Comparison of ENCODE assay signal across 4 cellular contexts in the genomic region with DNA sequence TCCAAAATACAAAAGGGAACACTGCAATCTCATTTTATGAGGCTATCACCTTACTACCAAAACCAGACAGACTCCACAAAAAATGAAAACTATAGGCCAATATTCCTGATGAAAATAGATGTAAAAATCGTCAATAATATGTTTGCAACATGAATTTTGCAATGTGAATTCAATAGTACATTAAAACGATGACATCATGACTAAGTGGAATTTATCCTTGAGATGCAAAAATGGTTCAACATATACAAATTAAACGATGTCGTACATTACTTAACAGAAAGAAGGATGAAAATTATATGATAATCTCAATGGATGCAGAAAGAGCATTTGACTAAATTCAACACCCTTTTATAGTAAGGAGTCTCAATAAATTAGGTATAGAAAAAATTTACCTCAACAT.
TF ChIP-seq lines count a peak whose summit lies in the region.

No MANE protein-coding gene starts in this region.

TF ChIP-seq in HepG2, 621 proteins besides CTCF, POLR2A, EP300 and RAD21 (continues in another document):
- TF ChIP-seq, protein P1, sequence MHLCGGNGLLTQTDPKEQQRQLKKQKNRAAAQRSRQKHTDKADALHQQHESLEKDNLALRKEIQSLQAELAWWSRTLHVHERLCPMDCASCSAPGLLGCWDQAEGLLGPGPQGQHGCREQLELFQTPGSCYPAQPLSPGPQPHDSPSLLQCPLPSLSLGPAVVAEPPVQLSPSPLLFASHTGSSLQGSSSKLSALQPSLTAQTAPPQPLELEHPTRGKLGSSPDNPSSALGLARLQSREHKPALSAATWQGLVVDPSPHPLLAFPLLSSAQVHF (CRISPR knock-in tag; IDR thresholded peaks at IDR 0.05): no peak
- TF ChIP-seq EED (CRISPR knock-in tag; IDR thresholded peaks at IDR 0.05): no peak
- TF ChIP-seq ZNF337 (CRISPR knock-in tag; IDR thresholded peaks at IDR 0.05; ENCODE audit: borderline replicate concordance, low read depth): no peak
- peak; percentile 19; the same call in 1 of the 2 replicates for TF ChIP-seq CREB1 (IDR thresholded peaks at IDR 0.05)
- no peak for TF ChIP-seq CREB1 (CRISPR knock-in tag; IDR thresholded peaks at IDR 0.05)
- TF ChIP-seq STAT5B (CRISPR knock-in tag; IDR thresholded peaks at IDR 0.05): no peak
- TF ChIP-seq MED1 (CRISPR knock-in tag; IDR thresholded peaks at IDR 0.05): no peak

TF ChIP-seq in HEK293, 187 proteins besides CTCF, POLR2A, EP300 and RAD21:
- TF ChIP-seq ZNF416 (tag by site-specific recombination; IDR thresholded peaks at IDR 0.05): no peak
- no peak for TF ChIP-seq ZNF555 (tag by site-specific recombination; conservative IDR thresholded peaks at IDR 0.05)
- peak; percentile 60; the same call in 1 of the 2 replicates for TF ChIP-seq ATF2 (tag by site-specific recombination; IDR thresholded peaks at IDR 0.05; ENCODE audit: low read depth)

TF ChIP-seq in GM12878, 131 proteins besides CTCF, POLR2A, EP300 and RAD21:
- TF ChIP-seq, protein P2, sequence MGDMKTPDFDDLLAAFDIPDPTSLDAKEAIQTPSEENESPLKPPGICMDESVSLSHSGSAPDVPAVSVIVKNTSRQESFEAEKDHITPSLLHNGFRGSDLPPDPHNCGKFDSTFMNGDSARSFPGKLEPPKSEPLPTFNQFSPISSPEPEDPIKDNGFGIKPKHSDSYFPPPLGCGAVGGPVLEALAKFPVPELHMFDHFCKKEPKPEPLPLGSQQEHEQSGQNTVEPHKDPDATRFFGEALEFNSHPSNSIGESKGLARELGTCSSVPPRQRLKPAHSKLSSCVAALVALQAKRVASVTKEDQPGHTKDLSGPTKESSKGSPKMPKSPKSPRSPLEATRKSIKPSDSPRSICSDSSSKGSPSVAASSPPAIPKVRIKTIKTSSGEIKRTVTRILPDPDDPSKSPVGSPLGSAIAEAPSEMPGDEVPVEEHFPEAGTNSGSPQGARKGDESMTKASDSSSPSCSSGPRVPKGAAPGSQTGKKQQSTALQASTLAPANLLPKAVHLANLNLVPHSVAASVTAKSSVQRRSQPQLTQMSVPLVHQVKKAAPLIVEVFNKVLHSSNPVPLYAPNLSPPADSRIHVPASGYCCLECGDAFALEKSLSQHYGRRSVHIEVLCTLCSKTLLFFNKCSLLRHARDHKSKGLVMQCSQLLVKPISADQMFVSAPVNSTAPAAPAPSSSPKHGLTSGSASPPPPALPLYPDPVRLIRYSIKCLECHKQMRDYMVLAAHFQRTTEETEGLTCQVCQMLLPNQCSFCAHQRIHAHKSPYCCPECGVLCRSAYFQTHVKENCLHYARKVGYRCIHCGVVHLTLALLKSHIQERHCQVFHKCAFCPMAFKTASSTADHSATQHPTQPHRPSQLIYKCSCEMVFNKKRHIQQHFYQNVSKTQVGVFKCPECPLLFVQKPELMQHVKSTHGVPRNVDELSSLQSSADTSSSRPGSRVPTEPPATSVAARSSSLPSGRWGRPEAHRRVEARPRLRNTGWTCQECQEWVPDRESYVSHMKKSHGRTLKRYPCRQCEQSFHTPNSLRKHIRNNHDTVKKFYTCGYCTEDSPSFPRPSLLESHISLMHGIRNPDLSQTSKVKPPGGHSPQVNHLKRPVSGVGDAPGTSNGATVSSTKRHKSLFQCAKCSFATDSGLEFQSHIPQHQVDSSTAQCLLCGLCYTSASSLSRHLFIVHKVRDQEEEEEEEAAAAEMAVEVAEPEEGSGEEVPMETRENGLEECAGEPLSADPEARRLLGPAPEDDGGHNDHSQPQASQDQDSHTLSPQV (IDR thresholded peaks at IDR 0.05): no peak
- TF ChIP-seq CBX5 (IDR thresholded peaks at IDR 0.05; ENCODE audit: low read depth) (no peak), E2F8 (IDR thresholded peaks at IDR 0.05; ENCODE audit: low read depth, partially characterized antibody) (no peak), ATF7 (IDR thresholded peaks at IDR 0.05; ENCODE audit: low read depth) (0 out of 2 replicates have a peak, but pooled peaks have one; percentile 18)

TF ChIP-seq in K562, 482 proteins besides CTCF, POLR2A, EP300 and RAD21:
- TF ChIP-seq, protein P3, sequence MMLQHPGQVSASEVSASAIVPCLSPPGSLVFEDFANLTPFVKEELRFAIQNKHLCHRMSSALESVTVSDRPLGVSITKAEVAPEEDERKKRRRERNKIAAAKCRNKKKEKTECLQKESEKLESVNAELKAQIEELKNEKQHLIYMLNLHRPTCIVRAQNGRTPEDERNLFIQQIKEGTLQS (IDR thresholded peaks at IDR 0.05): peak; percentile 33; the same call in 1 of the 2 replicates
- TF ChIP-seq, protein P3 (CRISPR knock-in tag; conservative IDR thresholded peaks at IDR 0.05): no peak
- TF ChIP-seq, protein P4, sequence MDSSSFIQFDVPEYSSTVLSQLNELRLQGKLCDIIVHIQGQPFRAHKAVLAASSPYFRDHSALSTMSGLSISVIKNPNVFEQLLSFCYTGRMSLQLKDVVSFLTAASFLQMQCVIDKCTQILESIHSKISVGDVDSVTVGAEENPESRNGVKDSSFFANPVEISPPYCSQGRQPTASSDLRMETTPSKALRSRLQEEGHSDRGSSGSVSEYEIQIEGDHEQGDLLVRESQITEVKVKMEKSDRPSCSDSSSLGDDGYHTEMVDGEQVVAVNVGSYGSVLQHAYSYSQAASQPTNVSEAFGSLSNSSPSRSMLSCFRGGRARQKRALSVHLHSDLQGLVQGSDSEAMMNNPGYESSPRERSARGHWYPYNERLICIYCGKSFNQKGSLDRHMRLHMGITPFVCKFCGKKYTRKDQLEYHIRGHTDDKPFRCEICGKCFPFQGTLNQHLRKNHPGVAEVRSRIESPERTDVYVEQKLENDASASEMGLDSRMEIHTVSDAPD (CRISPR knock-in tag; IDR thresholded peaks at IDR 0.05): no peak
- TF ChIP-seq CREB1 (IDR thresholded peaks at IDR 0.05) (no peak), CREB1 (CRISPR knock-in tag; IDR thresholded peaks at IDR 0.05) (no peak), ATF7 (IDR thresholded peaks at IDR 0.05) (peak; percentile 12; the same call in 1 of the 2 replicates), SRSF3 (IDR thresholded peaks at IDR 0.05; ENCODE audit: insufficient read depth, low read length) (no peak)
TF ChIP-seq in K562: peak in this region for 2.
